9 cellular contexts compared by ENCODE assay signal in the genomic region with DNA sequence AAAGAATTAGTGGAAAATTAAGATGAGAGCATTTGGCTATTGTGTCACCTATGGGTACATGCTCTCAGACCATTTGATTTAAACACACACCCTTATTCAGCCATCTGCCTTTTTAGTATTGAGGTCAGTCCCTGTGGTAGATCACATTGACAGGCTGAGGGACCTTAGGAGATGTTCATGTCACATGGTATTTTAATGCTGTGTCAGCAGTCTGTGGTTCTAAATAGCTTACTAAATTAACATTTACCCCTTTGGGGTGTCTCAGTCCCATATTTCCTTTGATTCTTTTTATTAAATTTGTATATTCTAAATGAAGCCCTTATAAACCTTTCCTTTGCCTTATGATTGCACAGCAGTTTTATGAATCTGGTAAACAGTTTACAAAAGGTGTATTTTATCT. TPM values are rescaled to one million over a fixed set of nuclear protein-coding genes. Genes with fewer than 3 reads are reported as not detected.
A peak's percentile ranks its signal among the peaks of the same experiment; 100 is the strongest.
DNase-seq lines count a peak whose midpoint lies in the region; ATAC-seq, FAIRE-seq and TF ChIP-seq lines count a peak whose summit lies in the region.
"Had no signal": no experiment of that assay in that cellular context is flagged by ENCODE, and none has a peak within 500 bp of the region (broad histone marks: within the 10 kb centered on the region; RNA-seq: fewer than 3 reads in every experiment).

No MANE protein-coding gene starts in this region.

- H3K4me1 Mint-ChIP-seq in endodermal cell (peaks cover 9% of the 10 kb centered on the region), progenitor cell of endocrine pancreas (ENCODE audit: low read depth) (peaks cover 13% of the 10 kb centered on the region)

- H3K4me3 ChIP-seq in GM06990 (replicated peaks; ENCODE audit: low read depth, low read length) (peak overlapping the region; percentile 88; the same call in 1 of the 2 replicates), Panc1 (ENCODE audit: low read depth in 2 of 2, low read length in 2 of 2) (peak overlapping the region in 1 of 2 experiments; percentile 92; a peak in 3 of 4 replicates), endodermal cell (ENCODE audit: low read length) (peak overlapping the region; percentile 96)

- TF ChIP-seq CTCF in GM06990 (IDR thresholded peaks at IDR 0.05; ENCODE audit: insufficient read depth, low read length, poor library complexity, severe bottlenecking) (no peak), Panc1 (IDR thresholded peaks at IDR 0.05) (no peak), endodermal cell (conservative IDR thresholded peaks at IDR 0.05) (no peak), progenitor cell of endocrine pancreas (IDR thresholded peaks at IDR 0.05; ENCODE audit: unreplicated experiment) (no peak), D721Med (IDR thresholded peaks at IDR 0.05; ENCODE audit: insufficient read depth, missing control alignments) (no peak)

- DNase-seq in GM06990 (ENCODE audit: extremely low read depth, insufficient read length) (no peak), Panc1 (ENCODE audit: low read depth, low spot score) (no peak), endodermal cell (no peak), progenitor cell of endocrine pancreas (ENCODE audit: low spot score, unreplicated experiment) (no peak), D721Med (ENCODE audit: insufficient read length, low spot score) (no peak), NCI-H1048 (lab: John Stamatoyannopoulos, UW) (no peak), cerebellum (ENCODE audit: low spot score) (no peak), SKM-1 (lab: John Stamatoyannopoulos, UW; ENCODE audit: unreplicated experiment) (no peak)
- DNase-seq: NCI-H1417 had no signal

- no TSS peak for BruUV-seq in Panc1 (replicated peaks; lab: Mats Ljungman, UMichigan)

- H3K27ac ChIP-seq in Panc1 (ENCODE audit: low read length) (peak overlapping the region; percentile 98; the same call in 1 of the 2 replicates), endodermal cell (ENCODE audit: low read depth, low read length) (no peak overlapping the region)

- H3K36me3 Mint-ChIP-seq in endodermal cell (ENCODE audit: low read depth) (peaks cover 53% of the 10 kb centered on the region), progenitor cell of endocrine pancreas (ENCODE audit: insufficient read depth) (peaks cover 34% of the 10 kb centered on the region)

- no peak for ATAC-seq in Panc1

- H3K36me3 ChIP-seq in GM06990 (ENCODE audit: control insufficient read depth, insufficient read depth, low read length) (peaks cover 21% of the 10 kb centered on the region), Panc1 (ENCODE audit: control insufficient read depth, insufficient read depth, low read length) (peaks cover 33% of the 10 kb centered on the region), endodermal cell (ENCODE audit: control insufficient read depth, insufficient read depth, low read length) (peaks cover 56% of the 10 kb centered on the region)

- H3K9ac ChIP-seq in endodermal cell (ENCODE audit: extremely low read depth, low read length, poor library complexity, severe bottlenecking) = no peak overlapping the region

- H3K9me3 Mint-ChIP-seq in endodermal cell (peaks cover 14% of the 10 kb centered on the region), progenitor cell of endocrine pancreas (ENCODE audit: low read depth) (no peaks in the 10 kb centered on the region)

- intact Hi-C loops in Panc1 (cut with micrococcal nuclease; ENCODE audit: unreplicated experiment) = no loop called here

- in situ Hi-C loops in Panc1 (cut with HindIII; ENCODE audit: low pct_unique_long_range_greater_than_20kb, low sequenced_read_pairs) = no loop called here

- H3K9me3 ChIP-seq in Panc1 (ENCODE audit: control insufficient read depth, insufficient read depth, low read depth, low read length) (no peaks in the 10 kb centered on the region), endodermal cell (ENCODE audit: control insufficient read depth, low read length) (peaks cover 2% of the 10 kb centered on the region)

- FAIRE-seq in D721Med (lab: Jason Lieb, UNC) = no peak

- H3K4me1 ChIP-seq in Panc1 (ENCODE audit: control insufficient read depth, insufficient read depth, low read length) (peaks cover 9% of the 10 kb centered on the region), endodermal cell (ENCODE audit: control insufficient read depth, insufficient read depth, low read length) (peaks cover 2% of the 10 kb centered on the region)

- peak overlapping the region; percentile 99 for H3K4me3 Mint-ChIP-seq in endodermal cell
- peak overlapping the region; percentile 98 for H3K4me3 Mint-ChIP-seq in progenitor cell of endocrine pancreas (ENCODE audit: low read depth)

- CTCF ChIA-PET in Panc1 (lab: Charles Lee) = no interaction called here

- H3K27me3 ChIP-seq in GM06990 (replicated peaks; ENCODE audit: control insufficient read depth, insufficient read depth, low read length) = no peaks in the 10 kb centered on the region
- H3K27me3 ChIP-seq in Panc1 (ENCODE audit: control insufficient read depth, insufficient read depth, low read length) = no peaks in the 10 kb centered on the region
- no peaks in the 10 kb centered on the region for H3K27me3 ChIP-seq in endodermal cell (ENCODE audit: control insufficient read depth, insufficient read depth, low read length, poor library complexity, severe bottlenecking)

- POLR2A ChIA-PET in Panc1 (lab: Charles Lee) = no interaction called here

- H3K27me3 Mint-ChIP-seq in endodermal cell (ENCODE audit: insufficient read depth) = no peaks in the 10 kb centered on the region
- no peaks in the 10 kb centered on the region for H3K27me3 Mint-ChIP-seq in progenitor cell of endocrine pancreas

- H3K27ac Mint-ChIP-seq in endodermal cell (no peak overlapping the region), progenitor cell of endocrine pancreas (peak overlapping the region; percentile 99)

RNA-seq across cellular contexts. Expression of a gene that starts 2.3 kb away (rescaled TPM):
- 86.6 TPM for total RNA-seq in Panc1 (2021; ENCODE audit: unreplicated experiment)
- polyA plus RNA-seq in Panc1 (2012; ENCODE audit: insufficient read length) = 87.8 TPM
- 100 to 1,000 TPM; 153 to 166 TPM for total RNA-seq in endodermal cell
- 243 TPM for polyA plus RNA-seq in endodermal cell (2013, experiment 1 of 2)
- 213 TPM for polyA plus RNA-seq in endodermal cell (2013, experiment 2 of 2)
- 317 and 322 TPM in 2 replicates for total RNA-seq in progenitor cell of endocrine pancreas
- total RNA-seq in cerebellum = 325 TPM
